8 cellular contexts compared by ENCODE assay signal in genomic region chr6:56370127-56370540, GRCh38.
DNase-seq lines count a peak whose midpoint lies in the region; ATAC-seq and TF ChIP-seq lines count a peak whose summit lies in the region.

No MANE protein-coding gene starts in this region.

- H3K9me3 ChIP-seq in adipocyte (ENCODE audit: control insufficient read depth, low read length) (no peaks in the 10 kb centered on the region), left ventricle myocardium inferior (replicated peaks) (no peaks in the 10 kb centered on the region), gastrocnemius medialis (no peaks in the 10 kb centered on the region), Karpas-422 (ENCODE audit: low read length) (no peaks in the 10 kb centered on the region)

- TF ChIP-seq CTCF in GM23338 (conservative IDR thresholded peaks at IDR 0.05; ENCODE audit: low read depth in 2 of 2) (peak; percentile 50 to 77), left ventricle myocardium inferior (IDR thresholded peaks at IDR 0.05; ENCODE audit: borderline replicate concordance) (peak; percentile 69), gastrocnemius medialis (IDR thresholded peaks at IDR 0.05 in 4 of 5, conservative IDR thresholded peaks at IDR 0.05 in 1 of 5) (peak in 3 of 5 experiments; percentile 44 to 48 (median 48))

- in situ Hi-C loops in gastrocnemius medialis (cut with MboI; ENCODE audit: low sequenced_read_pairs in 4 of 4) = loop anchor here (25.0 kb wide), 1 partner anchor 492 kb away; no protein-coding TSS in a partner anchor

- H3K27ac ChIP-seq in GM23338 (ENCODE audit: low read depth) (no peak overlapping the region), left ventricle myocardium inferior (replicated peaks) (peak overlapping the region; percentile 89), gastrocnemius medialis (peak overlapping the region; percentile 53 to 64 (median 55)), Karpas-422 (ENCODE audit: low read length) (no peak overlapping the region)

- H4K20me1 ChIP-seq in GM23338 (replicated peaks; ENCODE audit: insufficient read depth) (no peaks in the 10 kb centered on the region), Karpas-422 (ENCODE audit: insufficient read depth, low read depth, low read length) (no peaks in the 10 kb centered on the region)

- H3K4me3 ChIP-seq in GM23338 (no peak overlapping the region), adipocyte (ENCODE audit: low read length) (peak overlapping the region; percentile 77), left ventricle myocardium inferior (peak overlapping the region; percentile 30), gastrocnemius medialis (peak overlapping the region in 1 of 4 donors; percentile 10), Karpas-422 (ENCODE audit: low read length) (no peak overlapping the region)

- H3K36me3 ChIP-seq in GM23338 (ENCODE audit: insufficient read depth) (no peaks in the 10 kb centered on the region), adipocyte (ENCODE audit: control insufficient read depth, insufficient read depth, low read length, severe bottlenecking) (no peaks in the 10 kb centered on the region), left ventricle myocardium inferior (no peaks in the 10 kb centered on the region), gastrocnemius medialis (no peaks in the 10 kb centered on the region), Karpas-422 (ENCODE audit: insufficient read depth, low read length) (no peaks in the 10 kb centered on the region)

- H3K4me1 ChIP-seq in GM23338 (ENCODE audit: insufficient read depth) = no peaks in the 10 kb centered on the region; the same call in 1 of the 2 replicates
- H3K4me1 ChIP-seq in adipocyte (ENCODE audit: control insufficient read depth, insufficient read depth, low read length) = peaks cover 40% of the 10 kb centered on the region
- peaks cover 80% of the 10 kb centered on the region for H3K4me1 ChIP-seq in left ventricle myocardium inferior
- H3K4me1 ChIP-seq in gastrocnemius medialis = peaks cover 29 to 30% of the 10 kb centered on the region in 2 donors
- H3K4me1 ChIP-seq in Karpas-422 (ENCODE audit: low read length) = peaks cover 18% of the 10 kb centered on the region

- H3K27me3 ChIP-seq in GM23338 (ENCODE audit: insufficient read depth) = no peaks in the 10 kb centered on the region
- no peaks in the 10 kb centered on the region for H3K27me3 ChIP-seq in adipocyte (replicated peaks; ENCODE audit: control insufficient read depth, insufficient read depth, low read length)
- H3K27me3 ChIP-seq in left ventricle myocardium inferior (ENCODE audit: low read depth) = no peaks in the 10 kb centered on the region
- H3K27me3 ChIP-seq in gastrocnemius medialis = no peaks in the 10 kb centered on the region
- no peaks in the 10 kb centered on the region for H3K27me3 ChIP-seq in Karpas-422 (ENCODE audit: low read length)

- H3K27me3 Mint-ChIP-seq in GM23338 (ENCODE audit: insufficient read depth, low read depth, poor library complexity) = no peaks in the 10 kb centered on the region

- H3K4me1 Mint-ChIP-seq in GM23338 = peaks cover 6% of the 10 kb centered on the region; the same call in 2 of the 3 replicates

- no peaks in the 10 kb centered on the region for H3K36me3 Mint-ChIP-seq in GM23338 (ENCODE audit: low read depth)

- peaks cover 6% of the 10 kb centered on the region; the same call in 1 of the 2 replicates for H3K9me2 ChIP-seq in GM23338 (ENCODE audit: insufficient read depth)
- H3K9me2 ChIP-seq in Karpas-422 (replicated peaks; ENCODE audit: insufficient read depth, low read length) = no peaks in the 10 kb centered on the region

- H3K79me2 ChIP-seq in GM23338 (replicated peaks; ENCODE audit: insufficient read depth) (no peaks in the 10 kb centered on the region), Karpas-422 (ENCODE audit: low read length) (no peaks in the 10 kb centered on the region)

- no peak overlapping the region for H3K27ac Mint-ChIP-seq in GM23338

- H2AFZ ChIP-seq in GM23338 (no peak overlapping the region), Karpas-422 (ENCODE audit: low read length) (no peak overlapping the region)

- H3K4me2 ChIP-seq in GM23338 (no peak overlapping the region), Karpas-422 (ENCODE audit: low read depth, low read length, poor library complexity, severe bottlenecking) (no peak overlapping the region)

- no peak overlapping the region for H3K4me3 Mint-ChIP-seq in GM23338

- ATAC-seq in GM23338 (peak; percentile 98), gastrocnemius medialis (peak; percentile 79 to 81), HG02870 (IDR thresholded peaks at IDR 0.05; ENCODE audit: unreplicated experiment) (no peak), HG03442 (IDR thresholded peaks at IDR 0.05; ENCODE audit: unreplicated experiment) (no peak)

- no peaks in the 10 kb centered on the region for H3F3A ChIP-seq in GM23338 (replicated peaks; ENCODE audit: low read depth)

- H3K9me3 Mint-ChIP-seq in GM23338 = no peaks in the 10 kb centered on the region

- peak; percentile 79 for DNase-seq in GM23338 (ENCODE audit: low spot score)
- DNase-seq in adipocyte (ENCODE audit: low read depth) = peak; percentile 79
- DNase-seq in left ventricle myocardium inferior = peak; percentile 39
- peak in 1 of 2 donors; percentile 45 for DNase-seq in gastrocnemius medialis
- no peak for DNase-seq in Karpas-422
- no peak for DNase-seq in AML-193 (lab: John Stamatoyannopoulos, UW)

- intact Hi-C loops in left ventricle myocardium inferior (cut with micrococcal nuclease) = loop anchor here (5.0 kb wide), 1 partner anchor 202 kb away; no protein-coding TSS in a partner anchor
- intact Hi-C loops in gastrocnemius medialis (cut with DNase I; ENCODE audit: low total_unique reads) = loop anchor here (2.0 to 5.0 kb wide), 2 partner anchors 92 to 179 kb away; no protein-coding TSS in a partner anchor

- H3K9ac ChIP-seq in adipocyte (ENCODE audit: low read length) = peak overlapping the region; percentile 79
- H3K9ac ChIP-seq in Karpas-422 (ENCODE audit: low read length) = no peak overlapping the region

- no peak for TF ChIP-seq POLR2A in gastrocnemius medialis (IDR thresholded peaks at IDR 0.05)

TF ChIP-seq in GM23338, 12 proteins besides CTCF, POLR2A, EP300 and RAD21:
- TF ChIP-seq, protein P1, sequence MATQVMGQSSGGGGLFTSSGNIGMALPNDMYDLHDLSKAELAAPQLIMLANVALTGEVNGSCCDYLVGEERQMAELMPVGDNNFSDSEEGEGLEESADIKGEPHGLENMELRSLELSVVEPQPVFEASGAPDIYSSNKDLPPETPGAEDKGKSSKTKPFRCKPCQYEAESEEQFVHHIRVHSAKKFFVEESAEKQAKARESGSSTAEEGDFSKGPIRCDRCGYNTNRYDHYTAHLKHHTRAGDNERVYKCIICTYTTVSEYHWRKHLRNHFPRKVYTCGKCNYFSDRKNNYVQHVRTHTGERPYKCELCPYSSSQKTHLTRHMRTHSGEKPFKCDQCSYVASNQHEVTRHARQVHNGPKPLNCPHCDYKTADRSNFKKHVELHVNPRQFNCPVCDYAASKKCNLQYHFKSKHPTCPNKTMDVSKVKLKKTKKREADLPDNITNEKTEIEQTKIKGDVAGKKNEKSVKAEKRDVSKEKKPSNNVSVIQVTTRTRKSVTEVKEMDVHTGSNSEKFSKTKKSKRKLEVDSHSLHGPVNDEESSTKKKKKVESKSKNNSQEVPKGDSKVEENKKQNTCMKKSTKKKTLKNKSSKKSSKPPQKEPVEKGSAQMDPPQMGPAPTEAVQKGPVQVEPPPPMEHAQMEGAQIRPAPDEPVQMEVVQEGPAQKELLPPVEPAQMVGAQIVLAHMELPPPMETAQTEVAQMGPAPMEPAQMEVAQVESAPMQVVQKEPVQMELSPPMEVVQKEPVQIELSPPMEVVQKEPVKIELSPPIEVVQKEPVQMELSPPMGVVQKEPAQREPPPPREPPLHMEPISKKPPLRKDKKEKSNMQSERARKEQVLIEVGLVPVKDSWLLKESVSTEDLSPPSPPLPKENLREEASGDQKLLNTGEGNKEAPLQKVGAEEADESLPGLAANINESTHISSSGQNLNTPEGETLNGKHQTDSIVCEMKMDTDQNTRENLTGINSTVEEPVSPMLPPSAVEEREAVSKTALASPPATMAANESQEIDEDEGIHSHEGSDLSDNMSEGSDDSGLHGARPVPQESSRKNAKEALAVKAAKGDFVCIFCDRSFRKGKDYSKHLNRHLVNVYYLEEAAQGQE (IDR thresholded peaks at IDR 0.05; ENCODE audit: unreplicated experiment) = no peak
- TF ChIP-seq ETS1 (IDR thresholded peaks at IDR 0.05) (no peak), STAT1 (IDR thresholded peaks at IDR 0.05; ENCODE audit: unreplicated experiment) (no peak), EZH2 (IDR thresholded peaks at IDR 0.05; ENCODE audit: low read depth, unreplicated experiment) (no peak), NANOG (IDR thresholded peaks at IDR 0.05; ENCODE audit: borderline replicate concordance) (no peak), ZNF331 (CRISPR knock-in tag; IDR thresholded peaks at IDR 0.05; ENCODE audit: low read depth) (no peak), JUNB (IDR thresholded peaks at IDR 0.05; ENCODE audit: unreplicated experiment) (no peak), POLR2AphosphoS5 (IDR thresholded peaks at IDR 0.05; ENCODE audit: low read depth) (no peak)

Comparison
In these comparisons a context has a peak if more than half of its experiments do, and no peak if none do; other contexts are left out.
1. ATAC-seq: peak in GM23338 (single experiment) and gastrocnemius medialis (2 of 2); none in HG02870 (single experiment) and HG03442 (single experiment).
2. DNase-seq: peak in GM23338 (single experiment), adipocyte (single experiment) and left ventricle myocardium inferior (single experiment); none in Karpas-422 (single experiment) and AML-193 (0 of 2).
3. H3K27ac ChIP-seq: peak in left ventricle myocardium inferior (single experiment) and gastrocnemius medialis (4 of 4); none in GM23338 (single experiment) and Karpas-422 (single experiment).
4. H3K4me3 ChIP-seq: peak in adipocyte (single experiment) and left ventricle myocardium inferior (single experiment); none in GM23338 (single experiment) and Karpas-422 (single experiment).
5. Peak in every context shown above with its lines, with median percentiles within 50 percentile points of each other: CTCF ChIP-seq.